ENCODE assay signal across 1 cellular context in the genomic region with DNA sequence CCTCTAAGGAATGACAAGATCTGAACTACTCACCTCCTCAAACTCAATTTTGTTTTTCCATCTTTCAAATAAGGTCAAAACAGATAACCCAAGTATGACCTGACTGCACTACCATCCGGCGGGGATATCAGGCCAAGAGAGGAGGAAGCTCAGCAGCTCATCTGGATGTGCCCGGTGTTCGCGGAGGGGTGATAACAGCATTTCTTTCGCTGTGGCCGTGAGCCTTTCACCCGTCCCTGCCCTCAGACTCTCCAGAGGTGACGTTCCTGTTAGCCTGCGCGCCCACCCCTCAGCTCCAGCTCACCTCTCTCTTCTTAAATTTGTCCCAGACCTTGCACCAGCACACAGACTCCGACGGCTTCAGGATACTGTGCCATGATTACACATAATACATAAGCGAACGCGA.
TF ChIP-seq lines count a peak whose summit lies in the region.

No MANE protein-coding gene starts in this region.

TF ChIP-seq in endothelial cell of umbilical vein, 7 proteins besides CTCF, POLR2A, EP300 and RAD21:
- TF ChIP-seq GATA2 (IDR thresholded peaks at IDR 0.05; ENCODE audit: insufficient read depth, insufficient read length, low read depth, low read length) (no peak), EZH2 (IDR thresholded peaks at IDR 0.05; ENCODE audit: borderline replicate concordance, low read depth, low read length, severe bottlenecking) (no peak), MAX (IDR thresholded peaks at IDR 0.05; ENCODE audit: insufficient read depth, insufficient read length) (no peak), FOS (IDR thresholded peaks at IDR 0.05; ENCODE audit: borderline replicate concordance, insufficient read depth, low read length) (no peak), JUN (IDR thresholded peaks at IDR 0.05; ENCODE audit: borderline replicate concordance, insufficient read depth, insufficient read length, low read depth) (no peak), POLR2AphosphoS5 (IDR thresholded peaks at IDR 0.05; ENCODE audit: insufficient read depth, low read depth, low read length) (no peak), MYC (IDR thresholded peaks at IDR 0.05; ENCODE audit: low read depth, low read length) (no peak)
TF ChIP-seq in endothelial cell of umbilical vein: peak in this region for 0.
